Comparison of ENCODE assay signal across 1 cellular context in genomic region chr3:172391592-172392302, GRCh38.
TF ChIP-seq lines count a peak whose summit lies in the region.

No MANE protein-coding gene starts in this region.

TF ChIP-seq in K562, 482 proteins besides CTCF, POLR2A, EP300 and RAD21 (continued from another document):
- TF ChIP-seq PATZ1 (CRISPR knock-in tag; IDR thresholded peaks at IDR 0.05; ENCODE audit: borderline replicate concordance) (no peak), RBM39 (optimal IDR thresholded peaks at IDR 0.05; ENCODE audit: low read depth, low read length) (no peak), SAFB2 (IDR thresholded peaks at IDR 0.05; ENCODE audit: borderline replicate concordance, low read depth, low read length, severe bottlenecking) (no peak), TAF1 (IDR thresholded peaks at IDR 0.05; ENCODE audit: control insufficient read depth, extremely low read depth, insufficient read depth, low read length, severe bottlenecking) (no peak), TRIM28 (IDR thresholded peaks at IDR 0.05) (no peak), ERF (CRISPR knock-in tag; IDR thresholded peaks at IDR 0.05) (no peak), GATAD2A (IDR thresholded peaks at IDR 0.05) (no peak), PTRF (tag; IDR thresholded peaks at IDR 0.05) (no peak), TCF3 (CRISPR knock-in tag; IDR thresholded peaks at IDR 0.05) (peak; percentile 88), HIVEP1 (CRISPR knock-in tag; IDR thresholded peaks at IDR 0.05) (no peak), RBM34 (IDR thresholded peaks at IDR 0.05; ENCODE audit: borderline replicate concordance, insufficient read depth, low read length) (no peak), CBFA2T2 (conservative IDR thresholded peaks at IDR 0.05) (peak; percentile 87), STAT5B (CRISPR knock-in tag; IDR thresholded peaks at IDR 0.05) (no peak), E2F5 (CRISPR knock-in tag; IDR thresholded peaks at IDR 0.05) (no peak), HOXB6 (CRISPR knock-in tag; IDR thresholded peaks at IDR 0.05; ENCODE audit: borderline replicate concordance) (no peak), ARID3B (CRISPR knock-in tag; IDR thresholded peaks at IDR 0.05; ENCODE audit: borderline replicate concordance) (no peak), E2F3 (CRISPR knock-in tag; IDR thresholded peaks at IDR 0.05) (no peak), E4F1 (CRISPR knock-in tag; IDR thresholded peaks at IDR 0.05; ENCODE audit: borderline replicate concordance) (no peak), THRAP3 (IDR thresholded peaks at IDR 0.05; ENCODE audit: borderline replicate concordance) (no peak), NR4A1 (CRISPR knock-in tag; IDR thresholded peaks at IDR 0.05) (no peak), NR4A1 (tag; IDR thresholded peaks at IDR 0.05) (no peak), FOXK1 (CRISPR knock-in tag; IDR thresholded peaks at IDR 0.05; ENCODE audit: borderline replicate concordance) (no peak), NFIX (CRISPR knock-in tag; IDR thresholded peaks at IDR 0.05; ENCODE audit: low read depth) (no peak), ESRRA (IDR thresholded peaks at IDR 0.05; ENCODE audit: borderline replicate concordance, low read depth) (no peak), SIRT6 (IDR thresholded peaks at IDR 0.05; ENCODE audit: low read depth, low read length) (no peak), ZNF140 (CRISPR knock-in tag; IDR thresholded peaks at IDR 0.05) (no peak), LEF1 (IDR thresholded peaks at IDR 0.05) (peak; percentile 58; the same call in 1 of the 2 replicates), GATAD2B (IDR thresholded peaks at IDR 0.05; ENCODE audit: borderline replicate concordance) (no peak), FOS (IDR thresholded peaks at IDR 0.05; ENCODE audit: extremely low read depth, insufficient read length) (no peak), ZNF239 (CRISPR knock-in tag; IDR thresholded peaks at IDR 0.05) (no peak), CHCHD3 (CRISPR knock-in tag; IDR thresholded peaks at IDR 0.05) (no peak), GTF2F1 (IDR thresholded peaks at IDR 0.05; ENCODE audit: low read depth, low read length) (no peak), TBP (optimal IDR thresholded peaks at IDR 0.05; ENCODE audit: low read depth, low read length) (no peak), CEBPB (tag; IDR thresholded peaks at IDR 0.05) (peak; percentile 74), FOXP4 (CRISPR knock-in tag; IDR thresholded peaks at IDR 0.05; ENCODE audit: borderline replicate concordance) (no peak)
